In the genomic region with DNA sequence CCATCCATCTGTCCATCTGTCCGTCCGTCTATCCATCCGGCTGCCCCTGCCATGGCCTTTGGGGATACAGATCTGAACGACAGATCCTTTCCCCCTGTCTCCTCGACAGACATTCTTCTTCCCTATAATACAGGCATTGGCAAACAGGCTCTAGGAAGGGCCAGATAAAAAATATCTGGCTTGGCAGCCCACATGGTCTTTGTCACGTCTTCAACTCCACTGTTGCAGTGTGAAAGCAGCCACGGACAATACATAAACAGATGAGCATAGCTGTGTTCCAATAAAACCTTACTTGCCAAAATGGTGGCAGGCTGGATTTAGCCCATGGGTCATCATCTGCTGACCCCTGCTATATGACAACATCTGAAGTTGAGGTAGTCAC, we compare ENCODE assay signal across 15 cellular contexts.
DNase-seq lines count a peak whose midpoint lies in the region; ATAC-seq and TF ChIP-seq lines count a peak whose summit lies in the region.
"Had no signal": no experiment of that assay in that cellular context is flagged by ENCODE, and none has a peak within 500 bp of the region (broad histone marks: within the 10 kb centered on the region; RNA-seq: fewer than 3 reads in every experiment).

No MANE protein-coding gene starts in this region.

- peaks cover 25 to 42% (median 35%) of the 10 kb centered on the region in 11 experiments for H3K9me3 ChIP-seq in BLaER1 treated with 17β-estradiol and CSF1 and Interleukin-3, amounts not matched to agents 10 nM and 100 nM (replicated peaks in 1 of 11)
- no peaks in the 10 kb centered on the region for H3K9me3 ChIP-seq in skeletal muscle satellite cell (replicated peaks; ENCODE audit: low read length)

- peak overlapping the region in 4 of 11 experiments; percentile 28 to 64 (median 60); a peak in 2 of 22 replicates for H3K27ac ChIP-seq in BLaER1 treated with 17β-estradiol and CSF1 and Interleukin-3, amounts not matched to agents 10 nM and 100 nM
- H3K27ac ChIP-seq in brain microvascular endothelial cell, result no peak overlapping the region

- peak overlapping the region in 6 of 11 experiments; percentile 19 to 54 (median 44); a peak in 2 of 22 replicates for H3K9ac ChIP-seq in BLaER1 treated with 17β-estradiol and CSF1 and Interleukin-3, amounts not matched to agents 10 nM and 100 nM
- peak overlapping the region; percentile 65 for H3K9ac ChIP-seq in skeletal muscle satellite cell (ENCODE audit: low read depth, low read length)

- peak overlapping the region; percentile 74 to 93 (median 90) for H3K4me2 ChIP-seq in BLaER1 treated with 17β-estradiol and CSF1 and Interleukin-3, amounts not matched to agents 10 nM and 100 nM
- peak overlapping the region; percentile 78 for H3K4me2 ChIP-seq in skeletal muscle satellite cell (ENCODE audit: low read length)

- peak overlapping the region in 4 of 10 experiments; percentile 30 to 54 (median 46); a peak in 7 of 20 replicates for H3K4me3 ChIP-seq in BLaER1 treated with 17β-estradiol and CSF1 and Interleukin-3, amounts not matched to agents 10 nM and 100 nM
- H3K4me3 ChIP-seq in brain microvascular endothelial cell (ENCODE audit: low read depth, low read length) (peak overlapping the region; percentile 53), skeletal muscle satellite cell (ENCODE audit: low read length) (peak overlapping the region; percentile 66)

- H3K4me1 ChIP-seq in BLaER1 treated with 17β-estradiol and CSF1 and Interleukin-3, amounts not matched to agents 10 nM and 100 nM, result peaks cover 27 to 44% (median 36%) of the 10 kb centered on the region in 10 experiments
- peaks cover 23% of the 10 kb centered on the region for H3K4me1 ChIP-seq in skeletal muscle satellite cell (ENCODE audit: control insufficient read depth, insufficient read depth, low read length)

- no peaks in the 10 kb centered on the region for H3K36me3 ChIP-seq in BLaER1 treated with 17β-estradiol and CSF1 and Interleukin-3, amounts not matched to agents 10 nM and 100 nM
- no peaks in the 10 kb centered on the region for H3K36me3 ChIP-seq in brain microvascular endothelial cell (replicated peaks)
- H3K36me3 ChIP-seq in skeletal muscle satellite cell (ENCODE audit: insufficient read depth, low read length), result no peaks in the 10 kb centered on the region

- in situ Hi-C loops in brain microvascular endothelial cell (cut with HindIII; ENCODE audit: low pct_ligation_motif_present, low sequenced_read_pairs), result no loop called here

- H4K20me1 ChIP-seq in BLaER1 treated with 17β-estradiol and CSF1 and Interleukin-3, amounts not matched to agents 10 nM and 100 nM, result no peaks in the 10 kb centered on the region; a peak in 1 of 22 replicates

- ATAC-seq in HG03039 (IDR thresholded peaks at IDR 0.05; ENCODE audit: unreplicated experiment), result no peak
- ATAC-seq: left colon; stimulated activated naive B cell treated with anti-CD40 and anti-IgM and Interleukin-4, amounts not matched to agents 10 μg/mL and 1 μg/mL and 100 μg/mL, for 72 hours had no signal

- DNase-seq in brain microvascular endothelial cell (no peak), islet precursor cell (peak; percentile 7), mesenteric fat pad (ENCODE audit: low spot score) (no peak), SHP77 (lab: John Stamatoyannopoulos, UW) (no peak), 8988T (no peak)
- DNase-seq: activated CD8-positive, alpha-beta memory T cell treated with anti-CD3 and anti-CD28 coated beads, Interleukin-2, amount 50 U/mL, for 4 hours; CD4-positive, alpha-beta T cell; GOT3; NCI-H2081; stimulated activated CD4-positive, alpha-beta T cell treated with anti-CD3 and anti-CD28 coated beads, Interleukin-4, amount 100 ng/mL, for 24 hours; stimulated activated naive B cell treated with anti-CD40 and anti-IgM and Interleukin-4, amounts not matched to agents 10 μg/mL and 1 μg/mL and 100 μg/mL, for 72 hours had no signal

- no peak for TF ChIP-seq CTCF in brain microvascular endothelial cell (IDR thresholded peaks at IDR 0.05; ENCODE audit: low read depth, low read length, missing control alignments)

- no peaks in the 10 kb centered on the region for H3K27me3 ChIP-seq in BLaER1 treated with 17β-estradiol and CSF1 and Interleukin-3, amounts not matched to agents 10 nM and 100 nM
- H3K27me3 ChIP-seq in brain microvascular endothelial cell (replicated peaks) (no peaks in the 10 kb centered on the region), skeletal muscle satellite cell (ENCODE audit: control insufficient read depth, insufficient read depth, low read length) (peaks cover 8% of the 10 kb centered on the region)
